9 cellular contexts compared by ENCODE assay signal in the genomic region with DNA sequence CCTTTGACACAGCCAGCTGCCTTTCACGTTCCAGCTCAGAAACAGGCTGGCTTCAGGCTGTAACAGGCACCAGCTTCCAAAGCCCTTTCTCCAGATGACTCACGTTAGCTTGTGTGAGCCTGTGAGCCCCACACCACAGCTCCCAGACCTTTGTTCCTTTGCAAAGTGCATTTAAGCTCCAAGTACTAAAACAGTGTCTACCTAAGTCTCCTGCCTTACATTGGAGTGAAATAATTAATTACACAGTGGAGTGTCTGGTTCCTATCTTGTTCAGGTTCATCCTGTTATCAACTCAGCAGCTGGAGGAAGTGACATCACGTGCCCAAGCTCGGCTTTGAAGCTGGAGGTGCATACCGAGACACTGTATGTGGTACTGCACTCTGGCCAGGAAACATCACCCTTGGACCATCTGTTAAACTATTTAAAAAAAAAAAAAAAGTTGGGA.
A peak's percentile ranks its signal among the peaks of the same experiment; 100 is the strongest.
DNase-seq lines count a peak whose midpoint lies in the region; ATAC-seq and TF ChIP-seq lines count a peak whose summit lies in the region.
"Had no signal": no experiment of that assay in that cellular context is flagged by ENCODE, and none has a peak within 500 bp of the region (broad histone marks: within the 10 kb centered on the region; RNA-seq: fewer than 3 reads in every experiment).

No MANE protein-coding gene starts in this region.

- no peak overlapping the region for H3K4me3 Mint-ChIP-seq in Caco-2 (ENCODE audit: unreplicated experiment)

- WGBS in mesenchymal stem cell = 19% methylated on average over 3 of the region's 5 CpGs

- TF ChIP-seq CTCF in Caco-2 (IDR thresholded peaks at IDR 0.05; ENCODE audit: insufficient read depth in 1 of 2, low read depth in 1 of 2, low read length in 1 of 2, severe bottlenecking in 1 of 2, unreplicated experiment in 1 of 2) (no peak), coronary artery (IDR thresholded peaks at IDR 0.05) (no peak)

- H4K8ac ChIP-seq in mesenchymal stem cell (ENCODE audit: low read length) = no peak overlapping the region

- H2BK120ac ChIP-seq in mesenchymal stem cell (ENCODE audit: low read depth, low read length) = no peak overlapping the region

- CTCF ChIA-PET in Caco-2 (lab: Charles Lee) = no interaction called here

- no peak overlapping the region for H2AK5ac ChIP-seq in mesenchymal stem cell (ENCODE audit: low read length, severe bottlenecking)

- no peak overlapping the region for H3K23ac ChIP-seq in mesenchymal stem cell (ENCODE audit: low read length in 2 of 2)

- ATAC-seq in HG03175 (IDR thresholded peaks at IDR 0.05; ENCODE audit: unreplicated experiment) (peak; percentile 77), HG03439 (IDR thresholded peaks at IDR 0.05; ENCODE audit: unreplicated experiment) (no peak)

- H3K36me3 ChIP-seq in Caco-2 (ENCODE audit: control insufficient read depth, insufficient read depth, low read length) (no peaks in the 10 kb centered on the region), mesenchymal stem cell (ENCODE audit: control insufficient read depth in 1 of 2, insufficient read depth in 2 of 2, low read depth in 1 of 2, low read length in 2 of 2) (no peaks in the 10 kb centered on the region)

- H3K9me3 ChIP-seq in Caco-2 = no peaks in the 10 kb centered on the region
- H3K9me3 ChIP-seq in mesenchymal stem cell (ENCODE audit: control insufficient read depth, low read length) = no peaks in the 10 kb centered on the region

- H3K27me3 Mint-ChIP-seq in Caco-2 (ENCODE audit: insufficient read depth, unreplicated experiment) = no peaks in the 10 kb centered on the region

- peaks cover 18% of the 10 kb centered on the region for H3K4me1 ChIP-seq in Caco-2
- peaks cover 15% of the 10 kb centered on the region for H3K4me1 ChIP-seq in mesenchymal stem cell (ENCODE audit: control insufficient read depth, insufficient read depth, low read depth, low read length)
- H3K4me1 ChIP-seq: parathyroid adenoma had no signal

- H3K4me1 Mint-ChIP-seq in Caco-2 (ENCODE audit: low read depth, unreplicated experiment) = no peaks in the 10 kb centered on the region

- no peak overlapping the region for H3K27ac Mint-ChIP-seq in Caco-2 (ENCODE audit: unreplicated experiment)

- H3K79me1 ChIP-seq in mesenchymal stem cell (replicated peaks; ENCODE audit: low read length, poor library complexity, severe bottlenecking) = no peaks in the 10 kb centered on the region

- H2AFZ ChIP-seq in mesenchymal stem cell (ENCODE audit: low read depth, low read length) = no peak overlapping the region
- H2AFZ ChIP-seq: parathyroid adenoma had no signal

- no peaks in the 10 kb centered on the region for H3K36me3 Mint-ChIP-seq in Caco-2 (ENCODE audit: insufficient read depth, unreplicated experiment)

- H3K4ac ChIP-seq in mesenchymal stem cell (ENCODE audit: low read depth in 1 of 2, low read length in 2 of 2) = no peak overlapping the region

- BruUV-seq in Caco-2 (replicated peaks; lab: Mats Ljungman, UMichigan) = no TSS peak

- no peak overlapping the region for H4K91ac ChIP-seq in mesenchymal stem cell (ENCODE audit: low read length)

- POLR2A ChIA-PET in Caco-2 (lab: Charles Lee) = interaction anchor here (0.6 kb wide), 1 partner anchor 320 kb away, joined by 3 read pairs; no protein-coding TSS in a partner anchor

- no peak overlapping the region for H3K4me2 ChIP-seq in mesenchymal stem cell (ENCODE audit: low read length, poor library complexity, severe bottlenecking)

- H3K4me3 ChIP-seq in Caco-2 (ENCODE audit: low read depth, low read length) (no peak overlapping the region), coronary artery (no peak overlapping the region), mesenchymal stem cell (ENCODE audit: insufficient read depth in 1 of 2, low read depth in 1 of 2, low read length in 2 of 2) (no peak overlapping the region)

- DNase-seq in Caco-2 (peak; percentile 30 to 60), coronary artery (ENCODE audit: low spot score) (peak; percentile 40), mesenchymal stem cell (peak; percentile 83), SHP77 treated with DMSO at 0.1 percent for 48 hours (lab: John Stamatoyannopoulos, UW) (no peak)
- peak; percentile 60 for DNase-seq in activated CD4-positive, alpha-beta T cell treated with anti-CD3 and anti-CD28 coated beads for 1 hour
- DNase-seq in stimulated activated CD8-positive, alpha-beta memory T cell treated with anti-CD3 and anti-CD28 coated beads, Interleukin-12 subunit alpha, Interleukin-12 subunit beta, amount 100 ng/mL, for 1 hour (ENCODE audit: low read depth) = peak; percentile 54

- intact Hi-C loops in Caco-2 (cut with micrococcal nuclease; ENCODE audit: unreplicated experiment) = no loop called here

- no peak overlapping the region for H2BK15ac ChIP-seq in mesenchymal stem cell (ENCODE audit: low read depth, poor library complexity, severe bottlenecking)

- H3K9me3 Mint-ChIP-seq in Caco-2 (ENCODE audit: unreplicated experiment) = no peaks in the 10 kb centered on the region

- no peak overlapping the region for H2BK5ac ChIP-seq in mesenchymal stem cell (ENCODE audit: low read depth, low read length, poor library complexity, severe bottlenecking)

- H3K27me3 ChIP-seq in Caco-2 (replicated peaks; ENCODE audit: control insufficient read depth, insufficient read depth, low read length) = no peaks in the 10 kb centered on the region
- no peaks in the 10 kb centered on the region for H3K27me3 ChIP-seq in mesenchymal stem cell (ENCODE audit: control insufficient read depth in 1 of 2, insufficient read depth in 1 of 2, low read length in 2 of 2)

- H3K18ac ChIP-seq in mesenchymal stem cell (ENCODE audit: low read depth in 1 of 2, low read length in 2 of 2) = no peak overlapping the region

- H3K27ac ChIP-seq in coronary artery (peak overlapping the region; percentile 73 to 93), mesenchymal stem cell (ENCODE audit: low read length, poor library complexity, severe bottlenecking) (peak overlapping the region; percentile 54)
- H3K27ac ChIP-seq: parathyroid adenoma had no signal

- no peak overlapping the region for H3K14ac ChIP-seq in mesenchymal stem cell (ENCODE audit: low read length in 2 of 2)

- peak overlapping the region; percentile 43 for H3K9ac ChIP-seq in mesenchymal stem cell (ENCODE audit: low read length)
- H3K9ac ChIP-seq: parathyroid adenoma had no signal

- no peak overlapping the region for H2BK12ac ChIP-seq in mesenchymal stem cell (ENCODE audit: low read length in 2 of 2)
